ENCODE assay signal across 10 cellular contexts in genomic region chr17:77354721-77355455, GRCh38.
A peak's percentile ranks its signal among the peaks of the same experiment; 100 is the strongest.
DNase-seq lines count a peak whose midpoint lies in the region; ATAC-seq, FAIRE-seq and TF ChIP-seq lines count a peak whose summit lies in the region.
"Had no signal": no experiment of that assay in that cellular context is flagged by ENCODE, and none has a peak within 500 bp of the region (broad histone marks: within the 10 kb centered on the region; RNA-seq: fewer than 3 reads in every experiment).

No MANE protein-coding gene starts in this region.

- H3K27ac ChIP-seq in Peyer's patch, result peak overlapping the region; percentile 18 to 72 (median 64)
- peak overlapping the region; percentile 84 for H3K27ac ChIP-seq in fibroblast of lung (ENCODE audit: insufficient read depth, low read length)
- H3K27ac ChIP-seq in pancreas, result no peak overlapping the region

- peak in 1 of 6 experiments; percentile 2 for TF ChIP-seq CTCF in Peyer's patch (IDR thresholded peaks at IDR 0.05)
- no peak for TF ChIP-seq CTCF in fibroblast of lung (conservative IDR thresholded peaks at IDR 0.05 in 1 of 2, IDR thresholded peaks at IDR 0.05 in 1 of 2; ENCODE audit: low read depth in 1 of 2, low read length in 2 of 2)
- TF ChIP-seq CTCF in pancreas (IDR thresholded peaks at IDR 0.05), result no peak

- no peak for TF ChIP-seq POLR2A in Peyer's patch (IDR thresholded peaks at IDR 0.05)

- no peaks in the 10 kb centered on the region for H3K9me3 ChIP-seq in Peyer's patch
- H3K9me3 ChIP-seq in fibroblast of lung (ENCODE audit: control insufficient read depth, insufficient read depth, low read depth, low read length), result no peaks in the 10 kb centered on the region
- H3K9me3 ChIP-seq in pancreas, result no peaks in the 10 kb centered on the region

- H3K79me2 ChIP-seq in fibroblast of lung (ENCODE audit: control insufficient read depth, insufficient read depth, low read length), result peaks cover 66% of the 10 kb centered on the region

- H3K9ac ChIP-seq in fibroblast of lung (ENCODE audit: insufficient read depth, low read length), result peak overlapping the region; percentile 39

- no peak overlapping the region for H2AFZ ChIP-seq in fibroblast of lung (ENCODE audit: low read length)

- no peaks in the 10 kb centered on the region for H4K20me1 ChIP-seq in fibroblast of lung (ENCODE audit: control insufficient read depth, extremely low read depth, insufficient read depth, low read length)

- peak; percentile 71 for DNase-seq in D341Med (ENCODE audit: low spot score)
- peak; percentile 21 to 88 (median 84) for DNase-seq in Peyer's patch
- DNase-seq in fibroblast of lung (ENCODE audit: low read depth in 2 of 2), result peak; percentile 94 to 95
- DNase-seq in pancreas, result peak in 4 of 6 donors; percentile 25 to 74 (median 42)
- no peak for DNase-seq in NCI-H2107 (lab: John Stamatoyannopoulos, UW)
- DNase-seq in COLO668 (lab: John Stamatoyannopoulos, UW; ENCODE audit: unreplicated experiment), result no peak
- no peak for DNase-seq in effector CD8-positive, alpha-beta T cell (lab: John Stamatoyannopoulos, UW)
- DNase-seq: SHP77 treated with DMSO at 0.1 percent for 48 hours had no signal

- ATAC-seq in pancreas (peak; percentile 20 to 49 (median 32)), HG03439 (IDR thresholded peaks at IDR 0.05; ENCODE audit: unreplicated experiment) (no peak)

- 87 to 93% methylated on average over 24 of the region's 24 CpGs for WGBS in pancreas, 2 donors

- H3K4me2 ChIP-seq in fibroblast of lung (ENCODE audit: extremely low read depth, insufficient read depth, low read length), result peak overlapping the region; percentile 21

- H3K27me3 ChIP-seq in Peyer's patch, result no peaks in the 10 kb centered on the region
- no peaks in the 10 kb centered on the region for H3K27me3 ChIP-seq in fibroblast of lung (ENCODE audit: control insufficient read depth, insufficient read depth, low read length)
- no peaks in the 10 kb centered on the region for H3K27me3 ChIP-seq in pancreas

- H3K4me3 ChIP-seq in Peyer's patch, result no peak overlapping the region
- peak overlapping the region in 1 of 4 experiments; percentile 2 for H3K4me3 ChIP-seq in fibroblast of lung (replicated peaks in 1 of 4; ENCODE audit: control extremely low read depth in 1 of 4, insufficient read depth in 1 of 4, low read depth in 3 of 4, low read length in 4 of 4)
- no peak overlapping the region for H3K4me3 ChIP-seq in pancreas

- H3K36me3 ChIP-seq in Peyer's patch (no peaks in the 10 kb centered on the region), fibroblast of lung (ENCODE audit: control insufficient read depth, insufficient read depth, low read length) (peaks cover 1% of the 10 kb centered on the region), pancreas (no peaks in the 10 kb centered on the region)

- intact Hi-C loops in pancreas (cut with DNase I), result no loop called here

- H3K4me1 ChIP-seq in Peyer's patch (peaks cover 0 to 42% (median 1%) of the 10 kb centered on the region in 4 donors), fibroblast of lung (ENCODE audit: control insufficient read depth, extremely low read depth, insufficient read depth, low read length) (peaks cover 40% of the 10 kb centered on the region), pancreas (no peaks in the 10 kb centered on the region)

- no peak for FAIRE-seq in pancreas (lab: Jason Lieb, UNC)
- FAIRE-seq: colon had no signal

Comparison
In these comparisons a context has a peak if more than half of its experiments do, and no peak if none do; other contexts are left out.
1. DNase-seq: peak in D341Med (single experiment), Peyer's patch (3 of 3), fibroblast of lung (2 of 2) and pancreas (4 of 6); none in NCI-H2107 (single experiment), COLO668 (single experiment) and effector CD8-positive, alpha-beta T cell (single experiment).
2. H3K27ac ChIP-seq: peak in Peyer's patch (4 of 4) and fibroblast of lung (single experiment); none in pancreas (0 of 4).